ENCODE assay signal across 9 cellular contexts in genomic region chr3:50164056-50164455, GRCh38. TPM values are rescaled to one million over a fixed set of nuclear protein-coding genes. Genes with fewer than 3 reads are reported as not detected.
DNase-seq lines count a peak whose midpoint lies in the region; ATAC-seq, FAIRE-seq and TF ChIP-seq lines count a peak whose summit lies in the region.
"Had no signal": no experiment of that assay in that cellular context is flagged by ENCODE, and none has a peak within 500 bp of the region (broad histone marks: within the 10 kb centered on the region; RNA-seq: fewer than 3 reads in every experiment).

No MANE protein-coding gene starts in this region.

- H3K4me3 Mint-ChIP-seq in mesothelial cell of epicardium: no peak overlapping the region
- H3K4me3 Mint-ChIP-seq: neural crest cell had no signal

- no peaks in the 10 kb centered on the region for H3K27me3 Mint-ChIP-seq in mesothelial cell of epicardium (ENCODE audit: low read depth)

- TF ChIP-seq POLR2A in upper lobe of left lung (IDR thresholded peaks at IDR 0.05): no peak

- peak overlapping the region; percentile 68 for H3K27ac Mint-ChIP-seq in mesothelial cell of epicardium

- H3K4me1 Mint-ChIP-seq in mesothelial cell of epicardium: peaks cover 84% of the 10 kb centered on the region

- peak overlapping the region; percentile 74 to 95 (median 84) for H3K27ac ChIP-seq in upper lobe of left lung

- H3K9me3 ChIP-seq in upper lobe of left lung: no peaks in the 10 kb centered on the region

- no peaks in the 10 kb centered on the region for H3K9me3 Mint-ChIP-seq in mesothelial cell of epicardium
- H3K9me3 Mint-ChIP-seq: neural crest cell had no signal

- no peak for TF ChIP-seq CTCF in choroid plexus epithelial cell (conservative IDR thresholded peaks at IDR 0.05; ENCODE audit: low read depth, low read length)
- no peak for TF ChIP-seq CTCF in mesothelial cell of epicardium (IDR thresholded peaks at IDR 0.05; ENCODE audit: unreplicated experiment)
- TF ChIP-seq CTCF in upper lobe of left lung (IDR thresholded peaks at IDR 0.05): no peak

- no peak for TF ChIP-seq EP300 in upper lobe of left lung (IDR thresholded peaks at IDR 0.05)

- FAIRE-seq in HTR-8/SVneo (lab: Jason Lieb, UNC): peak; percentile 89

- H3K27me3 ChIP-seq in upper lobe of left lung: no peaks in the 10 kb centered on the region

- WGBS in upper lobe of left lung, 2 donors: 29 to 52% methylated on average over 3 to 6 of the region's 6 CpGs

- H3K4me3 ChIP-seq in choroid plexus epithelial cell (ENCODE audit: low read depth, low read length): no peak overlapping the region
- H3K4me3 ChIP-seq in upper lobe of left lung: no peak overlapping the region

- peak; percentile 93 for DNase-seq in HTR-8/SVneo (ENCODE audit: insufficient read length, low spot score)
- DNase-seq in choroid plexus epithelial cell (ENCODE audit: low read depth): peak; percentile 38
- no peak for DNase-seq in mesothelial cell of epicardium (ENCODE audit: low spot score in 2 of 2, unreplicated experiment in 2 of 2)
- DNase-seq in upper lobe of left lung: peak in 1 of 2 donors; percentile 59
- no peak for DNase-seq in SIG-M5 treated with dmso at 0.1 percent for 504 hours (lab: John Stamatoyannopoulos, UW; ENCODE audit: unreplicated experiment)
- no peak for DNase-seq in NCI-H345 treated with DMSO at 0.1 percent for 48 hours (lab: John Stamatoyannopoulos, UW; ENCODE audit: unreplicated experiment)
- DNase-seq in NCI-H524 treated with DMSO at 0.1 percent for 48 hours (lab: John Stamatoyannopoulos, UW): no peak
- DNase-seq: NCI-H526 treated with DMSO at 0.1 percent for 48 hours had no signal

- peaks cover 16% of the 10 kb centered on the region for H3K36me3 Mint-ChIP-seq in mesothelial cell of epicardium

- ATAC-seq in upper lobe of left lung (ENCODE audit: low FRiP score in 2 of 2): no peak

- no peaks in the 10 kb centered on the region for H3K36me3 ChIP-seq in upper lobe of left lung

- peaks cover 81 to 100% (median 94%) of the 10 kb centered on the region in 4 donors for H3K4me1 ChIP-seq in upper lobe of left lung

RNA-seq across cellular contexts. Expression of gene SEMA3F, which starts 8.9 kb away (rescaled TPM):
- total RNA-seq in mesothelial cell of epicardium: 94.5 to 101 TPM (median 99.1 TPM) in 3 replicates
- total RNA-seq in upper lobe of left lung: 10 to 100 TPM in 5 of 6 donors, 1 to 10 TPM in 1; 4.2 to 76.0 (median 27.5) TPM

RNA-seq across cellular contexts. Expression of gene GNAT1, which starts 27.4 kb away (rescaled TPM):
- total RNA-seq in mesothelial cell of epicardium (0.27 to 0.98 TPM (median 0.55 TPM) in 3 replicates), upper lobe of left lung (under 1 TPM in 2 of 6 donors, not detected in 4; 0.10 to 0.40 TPM)
- total RNA-seq: neural crest cell had no signal

RNA-seq across cellular contexts. Expression of gene SLC38A3, which starts 41.0 kb away (rescaled TPM):
- total RNA-seq in mesothelial cell of epicardium: 0.84 to 2.5 TPM (median 1.8 TPM) in 3 replicates
- total RNA-seq in upper lobe of left lung: under 1 TPM in 2 of 6 donors, not detected in 4; 0.15 to 0.17 TPM

Comparison
In these comparisons a context has a peak if more than half of its experiments do, and no peak if none do; other contexts are left out.
1. DNase-seq: peak in HTR-8/SVneo (single experiment) and choroid plexus epithelial cell (single experiment); none in mesothelial cell of epicardium (0 of 2), SIG-M5 treated with dmso at 0.1 percent for 504 hours (single experiment), NCI-H345 treated with DMSO at 0.1 percent for 48 hours (single experiment) and NCI-H524 treated with DMSO at 0.1 percent for 48 hours (single experiment).